16 cellular contexts compared by ENCODE assay signal in genomic region chr20:55437778-55438417, GRCh38.
DNase-seq lines count a peak whose midpoint lies in the region; TF ChIP-seq lines count a peak whose summit lies in the region.
"Had no signal": no experiment of that assay in that cellular context is flagged by ENCODE, and none has a peak within 500 bp of the region (broad histone marks: within the 10 kb centered on the region; RNA-seq: fewer than 3 reads in every experiment).

No MANE protein-coding gene starts in this region.

- H3K4me3 Mint-ChIP-seq in H9 = no peak overlapping the region
- H3K4me3 Mint-ChIP-seq: CD14-positive monocyte; CD8-positive, alpha-beta T cell; HFFc6 had no signal

- H2AK5ac ChIP-seq in H9 (ENCODE audit: insufficient read length, low read length) = no peak overlapping the region

- H3K27ac ChIP-seq in H9 (ENCODE audit: insufficient read length, low read depth, low read length) = no peak overlapping the region

- no peaks in the 10 kb centered on the region for H3K9me3 ChIP-seq in H9 (ENCODE audit: control insufficient read depth, low read depth, low read length)

- H2BK5ac ChIP-seq in H9 (ENCODE audit: insufficient read length, low read length) = no peak overlapping the region

- no peak overlapping the region for H3K27ac Mint-ChIP-seq in H9
- H3K27ac Mint-ChIP-seq: CD14-positive monocyte; CD8-positive, alpha-beta T cell; HFFc6 had no signal

- H3K9me3 Mint-ChIP-seq in H9 = no peaks in the 10 kb centered on the region
- H3K9me3 Mint-ChIP-seq: CD8-positive, alpha-beta T cell had no signal

- H3K4ac ChIP-seq in H9 (ENCODE audit: low read depth, low read length) = no peak overlapping the region

- no peak overlapping the region for H2BK12ac ChIP-seq in H9 (ENCODE audit: insufficient read length, low read depth, low read length)

- no peak overlapping the region for H2BK20ac ChIP-seq in H9 (ENCODE audit: low read depth, low read length, poor library complexity, severe bottlenecking)

- H4K91ac ChIP-seq in H9 (ENCODE audit: insufficient read length, low read depth, low read length) = no peak overlapping the region

- H3K79me2 ChIP-seq in H9 (ENCODE audit: insufficient read depth, low read length) = no peaks in the 10 kb centered on the region

- H2BK120ac ChIP-seq in H9 (ENCODE audit: low read depth, low read length, poor library complexity, severe bottlenecking) = no peak overlapping the region

- H3K56ac ChIP-seq in H9 (ENCODE audit: insufficient read length, low read depth, low read length) = no peak overlapping the region

- no peak overlapping the region for H4K5ac ChIP-seq in H9 (ENCODE audit: insufficient read length, low read depth, low read length)

- H2AFZ ChIP-seq in H9 (ENCODE audit: low read length) = no peak overlapping the region

- H3K27me3 Mint-ChIP-seq in H9 (ENCODE audit: low read depth) = no peaks in the 10 kb centered on the region

- H3K4me2 ChIP-seq in H9 (ENCODE audit: insufficient read depth, insufficient read length, low read length) = no peak overlapping the region

- no peaks in the 10 kb centered on the region for H3K23me2 ChIP-seq in H9 (ENCODE audit: insufficient read length, low read depth, low read length, poor library complexity, severe bottlenecking)

- H3K14ac ChIP-seq in H9 (ENCODE audit: insufficient read depth, low read length) = no peak overlapping the region

- no peaks in the 10 kb centered on the region for H3K27me3 ChIP-seq in H9 (ENCODE audit: insufficient read depth, low read length)

- DNase-seq in Ammon's horn (ENCODE audit: low spot score) = peak; percentile 40
- DNase-seq in NCI-H2081 (lab: John Stamatoyannopoulos, UW) = peak; percentile 81 to 93
- DNase-seq in left kidney (ENCODE audit: low read depth, low spot score) = peak; percentile 15
- DNase-seq in posterior cingulate gyrus = peak in 7 of 10 donors; percentile 11 to 82 (median 27)
- DNase-seq in stimulated activated naive CD4-positive, alpha-beta T cell (lab: John Stamatoyannopoulos, UW) = no peak
- DNase-seq in H9 = no peak
- no peak for DNase-seq in cardiac septum (ENCODE audit: low spot score)
- DNase-seq: CD8-positive, alpha-beta T cell; COR-L47; DMS153; DND-41; GDM1; GOT3; HCEC 1CT; HFFc6 had no signal

- no peak overlapping the region for H3K23ac ChIP-seq in H9 (ENCODE audit: insufficient read length, low read depth, low read length)

- H2BK15ac ChIP-seq in H9 (ENCODE audit: low read depth, low read length) = no peak overlapping the region

- no peaks in the 10 kb centered on the region for H3K4me1 ChIP-seq in H9 (ENCODE audit: insufficient read depth, low read length)

- no peak for TF ChIP-seq CTCF in H9 (conservative IDR thresholded peaks at IDR 0.05)

- intact Hi-C loops in posterior cingulate gyrus (cut with DNase I) = no loop called here
- intact Hi-C loops in cardiac septum (cut with DNase I) = no loop called here

- no peaks in the 10 kb centered on the region for H3K36me3 Mint-ChIP-seq in H9 (ENCODE audit: insufficient read depth in 1 of 3, low read depth in 3 of 3)
- H3K36me3 Mint-ChIP-seq: CD14-positive monocyte; CD8-positive, alpha-beta T cell had no signal

- no peaks in the 10 kb centered on the region for H3K79me1 ChIP-seq in H9 (ENCODE audit: insufficient read depth, low read depth, low read length, poor library complexity, severe bottlenecking)

- H3K4me1 Mint-ChIP-seq in H9 = no peaks in the 10 kb centered on the region
- H3K4me1 Mint-ChIP-seq: CD14-positive monocyte had no signal

- H4K20me1 ChIP-seq in H9 (ENCODE audit: control insufficient read depth, insufficient read depth, insufficient read length) = no peaks in the 10 kb centered on the region

- H3K18ac ChIP-seq in H9 (ENCODE audit: insufficient read length, low read depth, low read length) = no peak overlapping the region

- no peak overlapping the region for H3K9ac ChIP-seq in H9 (ENCODE audit: extremely low read depth, insufficient read length, low read length)

- WGBS in H9 (ENCODE audit: extremely low coverage, insufficient read length, low lambda C conversion rate) = no CpG with 5 or more reads among the region's 6 CpGs

- no peak overlapping the region for H4K8ac ChIP-seq in H9 (replicated peaks; ENCODE audit: insufficient read length, low read depth, low read length)

- H3T11ph ChIP-seq in H9 (ENCODE audit: low read length) = no peak overlapping the region

Comparison
In these comparisons a context has a peak if more than half of its experiments do, and no peak if none do; other contexts are left out.
1. DNase-seq: peak in Ammon's horn (single experiment), NCI-H2081 (2 of 2), left kidney (single experiment) and posterior cingulate gyrus (7 of 10); none in stimulated activated naive CD4-positive, alpha-beta T cell (0 of 6), H9 (single experiment) and cardiac septum (single experiment).